ENCODE assay signal across 7 cellular contexts in genomic region chr11:122538060-122538459, GRCh38.
"Had no signal": no experiment of that assay in that cellular context is flagged by ENCODE, and none has a peak within 500 bp of the region (broad histone marks: within the 10 kb centered on the region; RNA-seq: fewer than 3 reads in every experiment).

No MANE protein-coding gene starts in this region.

- H3K27ac ChIP-seq: HL-60 had no signal

- ATAC-seq: GM23338, HepG2 had no signal

- H3K4me3 ChIP-seq: GM23338, HAP-1 had no signal

- H3K9me3 ChIP-seq: HAP-1 had no signal

- DNase-seq: H7, HFFc6, KG1 had no signal

- H3K4me1 ChIP-seq: HAP-1 had no signal

- H3K36me3 ChIP-seq: HAP-1 had no signal

- FAIRE-seq: HepG2 had no signal

- H2AFZ ChIP-seq: GM23338 had no signal

- H3K4me2 ChIP-seq: GM23338 had no signal
